In the genomic region with DNA sequence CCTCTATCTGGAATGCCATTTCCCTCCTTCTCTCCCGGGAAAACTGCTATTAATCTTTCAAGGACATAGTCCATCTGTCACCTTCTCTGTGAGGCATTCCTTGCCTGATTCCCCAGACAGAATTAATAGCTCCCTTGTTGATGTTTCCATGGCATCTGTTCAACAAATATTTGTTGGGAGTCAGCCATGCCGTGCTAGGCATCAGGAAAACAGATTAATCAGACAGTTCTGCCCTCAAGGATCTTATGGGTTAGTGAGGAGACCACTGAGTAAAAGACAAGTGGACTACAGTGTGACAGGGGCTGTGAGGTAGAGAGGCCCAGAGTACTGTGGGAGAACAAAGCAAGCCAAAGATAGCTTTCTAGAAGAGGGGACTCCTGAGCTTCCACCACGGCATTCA, we compare ENCODE assay signal across 24 cellular contexts. TPM values are rescaled to one million over a fixed set of nuclear protein-coding genes. Genes with fewer than 3 reads are reported as not detected.
DNase-seq lines count a peak whose midpoint lies in the region; ATAC-seq and TF ChIP-seq lines count a peak whose summit lies in the region.
"Had no signal": no experiment of that assay in that cellular context is flagged by ENCODE, and none has a peak within 500 bp of the region (broad histone marks: within the 10 kb centered on the region; RNA-seq: fewer than 3 reads in every experiment).

No MANE protein-coding gene starts in this region.

- CTCF ChIA-PET in Calu3 (lab: Charles Lee): no interaction called here

- no peak overlapping the region for H3K4me3 Mint-ChIP-seq in Calu3 (ENCODE audit: low read depth, unreplicated experiment)
- H3K4me3 Mint-ChIP-seq: activated CD4-positive, alpha-beta T cell treated with anti-CD3 and anti-CD28 coated beads for 36 hours; activated CD8-positive, alpha-beta memory T cell treated with anti-CD3 and anti-CD28 coated beads, Interleukin-2, amount 10 ng/mL, durations not matched to agents 7 days and 5 days; activated naive CD8-positive, alpha-beta T cell treated with anti-CD3 and anti-CD28 coated beads, Interleukin-2, amount 10 ng/mL, durations not matched to agents 7 days and 5 days; activated T-helper 17 cell treated with anti-CD3 and anti-CD28 coated beads, Interleukin-2, amount 50 U/mL, for 72 hours; natural killer cell treated with Interleukin-12 subunit alpha and Interleukin-12 subunit beta and Interleukin-15 and Interleukin-18, amount 100 ng/mL, for 72 hours had no signal

- H3K36me3 Mint-ChIP-seq in Calu3 (ENCODE audit: insufficient read depth, unreplicated experiment): peaks cover 25% of the 10 kb centered on the region

- no TSS peak for BruUV-seq in Calu3 (replicated peaks; lab: Mats Ljungman, UMichigan)

- peak; percentile 13 for DNase-seq in COLO829 (ENCODE audit: low spot score)
- peak; percentile 61 for DNase-seq in GM04503 (ENCODE audit: low read depth)
- peak; percentile 98 for DNase-seq in NCI-H82 (lab: John Stamatoyannopoulos, UW)
- DNase-seq in myocyte (ENCODE audit: low read depth): peak; percentile 10
- DNase-seq in iPS-NIHi11 (ENCODE audit: low spot score): no peak
- DNase-seq in Calu3: no peak
- DNase-seq: activated CD4-positive, alpha-beta T cell treated with anti-CD3 and anti-CD28 coated beads for 36 hours; activated CD8-positive, alpha-beta memory T cell treated with anti-CD3 and anti-CD28 coated beads, Interleukin-2, amount 10 ng/mL, durations not matched to agents 7 days and 5 days; activated naive CD8-positive, alpha-beta T cell treated with anti-CD3 and anti-CD28 coated beads, Interleukin-2, amount 10 ng/mL, durations not matched to agents 7 days and 5 days; brain microvascular endothelial cell; cortex of kidney; GDM1; hypothalamus; Kasumi-1; mesendoderm; NCI-H1092 treated with DMSO at 0.1 percent for 48 hours; psoas muscle; spleen; stimulated activated CD8-positive, alpha-beta memory T cell treated with anti-CD3 and anti-CD28 coated beads, Interleukin-4, amount 100 ng/mL, for 48 hours had no signal

- intact Hi-C loops in Calu3 (cut with micrococcal nuclease; ENCODE audit: unreplicated experiment): no loop called here

- no peak for TF ChIP-seq CTCF in Calu3 (IDR thresholded peaks at IDR 0.05; ENCODE audit: unreplicated experiment)

- no peaks in the 10 kb centered on the region for H3K9me3 Mint-ChIP-seq in Calu3 (ENCODE audit: low read depth, unreplicated experiment)
- H3K9me3 Mint-ChIP-seq: activated naive CD8-positive, alpha-beta T cell treated with anti-CD3 and anti-CD28 coated beads, Interleukin-2, amount 10 ng/mL, durations not matched to agents 7 days and 5 days; activated T-helper 17 cell treated with anti-CD3 and anti-CD28 coated beads, Interleukin-2, amount 50 U/mL, for 72 hours; natural killer cell treated with Interleukin-12 subunit alpha and Interleukin-12 subunit beta and Interleukin-15 and Interleukin-18, amount 100 ng/mL, for 72 hours had no signal

- no peak overlapping the region for H3K27ac Mint-ChIP-seq in Calu3 (ENCODE audit: unreplicated experiment)
- H3K27ac Mint-ChIP-seq: activated CD4-positive, alpha-beta T cell treated with anti-CD3 and anti-CD28 coated beads for 36 hours; activated CD8-positive, alpha-beta memory T cell treated with anti-CD3 and anti-CD28 coated beads, Interleukin-2, amount 10 ng/mL, durations not matched to agents 7 days and 5 days; activated naive CD8-positive, alpha-beta T cell treated with anti-CD3 and anti-CD28 coated beads, Interleukin-2, amount 10 ng/mL, durations not matched to agents 7 days and 5 days; natural killer cell treated with Interleukin-12 subunit alpha and Interleukin-12 subunit beta and Interleukin-15 and Interleukin-18, amount 100 ng/mL, for 72 hours had no signal

- no peak for ATAC-seq in GM18498 (IDR thresholded peaks at IDR 0.05; ENCODE audit: unreplicated experiment)
- no peak for ATAC-seq in HG03135 (IDR thresholded peaks at IDR 0.05; ENCODE audit: unreplicated experiment)
- ATAC-seq: activated CD4-positive, alpha-beta T cell treated with anti-CD3 and anti-CD28 coated beads for 36 hours; activated CD8-positive, alpha-beta memory T cell treated with anti-CD3 and anti-CD28 coated beads, Interleukin-2, amount 10 ng/mL, durations not matched to agents 7 days and 5 days; activated T-helper 17 cell treated with anti-CD3 and anti-CD28 coated beads, Interleukin-2, amount 50 U/mL, for 72 hours; GM12878; natural killer cell treated with Interleukin-12 subunit alpha and Interleukin-12 subunit beta and Interleukin-15 and Interleukin-18, amount 100 ng/mL, for 72 hours; psoas muscle had no signal

- H3K27me3 Mint-ChIP-seq in Calu3 (ENCODE audit: unreplicated experiment): no peaks in the 10 kb centered on the region
- H3K27me3 Mint-ChIP-seq: activated CD4-positive, alpha-beta T cell treated with anti-CD3 and anti-CD28 coated beads for 36 hours; activated CD8-positive, alpha-beta memory T cell treated with anti-CD3 and anti-CD28 coated beads, Interleukin-2, amount 10 ng/mL, durations not matched to agents 7 days and 5 days; activated naive CD8-positive, alpha-beta T cell treated with anti-CD3 and anti-CD28 coated beads, Interleukin-2, amount 10 ng/mL, durations not matched to agents 7 days and 5 days; activated T-helper 17 cell treated with anti-CD3 and anti-CD28 coated beads, Interleukin-2, amount 50 U/mL, for 72 hours; natural killer cell treated with Interleukin-12 subunit alpha and Interleukin-12 subunit beta and Interleukin-15 and Interleukin-18, amount 100 ng/mL, for 72 hours had no signal

- H3K4me1 Mint-ChIP-seq in Calu3 (ENCODE audit: low read depth, unreplicated experiment): no peaks in the 10 kb centered on the region
- H3K4me1 Mint-ChIP-seq: activated CD4-positive, alpha-beta T cell treated with anti-CD3 and anti-CD28 coated beads for 36 hours; activated CD8-positive, alpha-beta memory T cell treated with anti-CD3 and anti-CD28 coated beads, Interleukin-2, amount 10 ng/mL, durations not matched to agents 7 days and 5 days; activated naive CD8-positive, alpha-beta T cell treated with anti-CD3 and anti-CD28 coated beads, Interleukin-2, amount 10 ng/mL, durations not matched to agents 7 days and 5 days had no signal

RNA-seq across cellular contexts. Expression of gene MAGOH, which starts 11.4 kb away (rescaled TPM):
- total RNA-seq in myocyte (21.7 and 29.3 TPM in 2 replicates), Calu3 (2022) (61.9 and 70.2 TPM in 2 replicates)
- polyA plus RNA-seq in myocyte (2012): 57.4 TPM

RNA-seq across cellular contexts. Expression of gene CZIB, which starts 29.3 kb away (rescaled TPM):
- total RNA-seq in myocyte (54.2 and 56.9 TPM in 2 replicates), Calu3 (2022) (31.3 and 34.1 TPM in 2 replicates)
- polyA plus RNA-seq in myocyte (2012): 59.7 TPM

RNA-seq across cellular contexts. Expression of gene CPT2, which starts 53.1 kb away (rescaled TPM):
- total RNA-seq in myocyte: 16.7 and 18.3 TPM in 2 replicates
- 12.4 TPM for polyA plus RNA-seq in myocyte (2012)
- total RNA-seq in Calu3 (2022): 18.5 and 23.5 TPM in 2 replicates

Comparison
In these comparisons a context has a peak if more than half of its experiments do, and no peak if none do; other contexts are left out.
1. DNase-seq: peak in COLO829 (single experiment), GM04503 (single experiment), NCI-H82 (single experiment) and myocyte (single experiment); none in iPS-NIHi11 (single experiment) and Calu3 (single experiment).